11 cellular contexts compared by ENCODE assay signal in the genomic region with DNA sequence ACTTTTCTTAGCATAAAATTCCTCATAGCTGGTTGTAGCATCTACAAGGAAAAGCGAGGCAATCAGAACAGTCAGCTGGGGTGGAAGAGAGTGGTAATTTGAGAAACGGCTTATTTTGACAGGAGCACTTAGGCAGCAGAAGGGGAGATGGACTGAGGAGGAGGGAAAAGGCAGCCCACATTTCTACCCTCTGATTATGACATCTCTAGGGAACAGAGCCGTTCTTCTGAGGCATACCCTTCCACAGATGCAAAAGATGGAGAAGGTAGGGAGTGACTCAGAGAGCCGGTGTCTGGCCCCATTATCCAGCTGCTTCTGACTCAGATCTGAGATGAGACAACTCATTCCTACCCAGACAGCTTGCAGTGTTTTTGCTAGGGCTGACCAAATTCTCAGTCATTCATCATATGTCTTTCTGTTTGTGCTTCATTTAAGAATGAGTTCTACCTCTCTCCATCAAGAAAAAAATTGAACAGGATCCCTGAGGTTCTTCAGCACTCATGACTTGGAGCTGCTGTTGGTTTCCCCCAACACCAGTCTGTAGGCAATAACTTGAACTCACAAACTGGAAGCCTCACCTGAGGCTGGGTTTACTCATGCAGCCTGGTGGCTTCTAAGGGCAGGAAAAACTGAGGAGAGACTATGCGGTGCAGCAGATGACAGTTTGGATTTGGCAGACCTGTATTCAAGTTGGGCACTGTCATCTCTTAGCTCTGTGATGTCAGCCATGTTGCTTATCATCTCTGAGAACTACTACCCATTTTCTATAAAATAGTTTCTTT. TPM values are rescaled to one million over a fixed set of nuclear protein-coding genes. Genes with fewer than 3 reads are reported as not detected.
DNase-seq lines count a peak whose midpoint lies in the region; ATAC-seq, FAIRE-seq and TF ChIP-seq lines count a peak whose summit lies in the region.
"Had no signal": no experiment of that assay in that cellular context is flagged by ENCODE, and none has a peak within 500 bp of the region (broad histone marks: within the 10 kb centered on the region; RNA-seq: fewer than 3 reads in every experiment).

No MANE protein-coding gene starts in this region.

- H3K36me3 ChIP-seq in breast epithelium (no peaks in the 10 kb centered on the region), IMR-90 (ENCODE audit: control insufficient read depth, insufficient read depth, low read length) (no peaks in the 10 kb centered on the region)

- no peak for FAIRE-seq in urothelium cell line (lab: Jason Lieb, UNC)
- FAIRE-seq: G401.6 had no signal

- no peak overlapping the region for H3K9ac ChIP-seq in IMR-90 (ENCODE audit: low read depth, low read length)

- no peak overlapping the region for H3K4me3 Mint-ChIP-seq in MCF 10A (ENCODE audit: unreplicated experiment)
- H3K4me3 Mint-ChIP-seq: nephron had no signal

- H3K18ac ChIP-seq in IMR-90 (ENCODE audit: low read depth, low read length), result no peak overlapping the region

- no peak for TF ChIP-seq RAD21 in IMR-90 (IDR thresholded peaks at IDR 0.05; ENCODE audit: low read length)

- DNase-seq in MCF 10A (ENCODE audit: unreplicated experiment) (peak; percentile 59), breast epithelium (ENCODE audit: low spot score in 2 of 2) (no peak), IMR-90 (peak; percentile 94), epithelial cell of prostate (ENCODE audit: low read depth, low spot score) (peak; percentile 84), urothelium cell line (ENCODE audit: low spot score) (peak; percentile 75), NOMO-1 treated with dmso at 0.1 percent for 144 hours (lab: John Stamatoyannopoulos, UW; ENCODE audit: unreplicated experiment) (no peak), NCI-H526 treated with DMSO at 0.1 percent for 48 hours (lab: John Stamatoyannopoulos, UW) (no peak), DMS114 treated with DMSO at 0.1 percent for 48 hours (lab: John Stamatoyannopoulos, UW; ENCODE audit: unreplicated experiment) (no peak)
- DNase-seq: cerebellar nuclear complex had no signal

- H4K20me1 ChIP-seq in IMR-90 (ENCODE audit: insufficient read depth, low read length), result no peaks in the 10 kb centered on the region

- dilution Hi-C loops in IMR-90 (cut with HindIII; ENCODE audit: low sequenced_read_pairs, unreplicated experiment), result no loop called here

- no peak overlapping the region for H2BK20ac ChIP-seq in IMR-90 (ENCODE audit: low read depth, low read length)

- peak; percentile 99 for ATAC-seq in IMR-90 (ENCODE audit: low read depth)

- POLR2A ChIA-PET in MCF 10A (lab: Yijun Ruan, JAX), result interaction anchor here (0.7 to 1.3 kb wide), 2 partner anchors 15 to 16 kb away, joined by 3 to 7 read pairs; partner anchors contain the start of gene SEC11C
- POLR2A ChIA-PET in IMR-90 (lab: Charles Lee; ENCODE audit: unreplicated experiment), result interaction anchor here (0.7 kb wide), 1 partner anchor 16 kb away, joined by 9 read pairs; no protein-coding TSS in a partner anchor

- no peak overlapping the region for H4K8ac ChIP-seq in IMR-90 (ENCODE audit: low read depth in 2 of 2, low read length in 2 of 2)

- H3K27ac ChIP-seq in breast epithelium, result no peak overlapping the region
- no peak overlapping the region for H3K27ac ChIP-seq in IMR-90 (ENCODE audit: insufficient read depth, low read length)
- peak overlapping the region; percentile 36 for H3K27ac ChIP-seq in epithelial cell of prostate

- no peak overlapping the region for H3K14ac ChIP-seq in IMR-90 (replicated peaks; ENCODE audit: low read depth, low read length)

- no peak overlapping the region for H2BK5ac ChIP-seq in IMR-90 (ENCODE audit: low read depth, low read length, poor library complexity, severe bottlenecking)

- CTCF ChIA-PET in MCF 10A (lab: Yijun Ruan, JAX), result interaction anchor here (0.6 to 1.0 kb wide), 2 partner anchors 9 to 330 kb away, joined by 5 read pairs; no protein-coding TSS in a partner anchor
- CTCF ChIA-PET in IMR-90 (lab: Yijun Ruan, JAX), result no interaction called here

- H3K4me2 ChIP-seq in IMR-90 (ENCODE audit: low read depth, low read length), result no peak overlapping the region

- TF ChIP-seq CTCF in MCF 10A (IDR thresholded peaks at IDR 0.05; ENCODE audit: unreplicated experiment) (no peak), breast epithelium (IDR thresholded peaks at IDR 0.05) (no peak), IMR-90 (conservative IDR thresholded peaks at IDR 0.05; ENCODE audit: low read depth, low read length) (no peak)

- no peak overlapping the region for H3K4ac ChIP-seq in IMR-90 (ENCODE audit: low read depth, low read length)

- no peaks in the 10 kb centered on the region for H3K79me1 ChIP-seq in IMR-90 (ENCODE audit: low read depth in 1 of 2, low read length in 2 of 2)

- no peak for TF ChIP-seq POLR2A in breast epithelium (IDR thresholded peaks at IDR 0.05)
- TF ChIP-seq POLR2A in IMR-90 (IDR thresholded peaks at IDR 0.05; ENCODE audit: low read depth, low read length), result no peak

- H2AK5ac ChIP-seq in IMR-90 (ENCODE audit: low read depth, low read length), result no peak overlapping the region

- H3K4me3 ChIP-seq in breast epithelium (no peak overlapping the region), IMR-90 (ENCODE audit: insufficient read depth, low read depth, low read length) (no peak overlapping the region)

- no peak overlapping the region for H3K23ac ChIP-seq in IMR-90 (ENCODE audit: low read depth, low read length)

- H3K4me1 Mint-ChIP-seq in MCF 10A (ENCODE audit: insufficient read depth, unreplicated experiment), result peaks cover 9% of the 10 kb centered on the region
- H3K4me1 Mint-ChIP-seq: nephron had no signal

- no CpG with 5 or more reads among the region's 5 CpGs for WGBS in IMR-90 (ENCODE audit: extremely low coverage in 2 of 2, insufficient read length in 1 of 2), 2 experiments

- H2BK15ac ChIP-seq in IMR-90 (ENCODE audit: low read depth, low read length), result no peak overlapping the region

- no peaks in the 10 kb centered on the region for H3K9me3 ChIP-seq in breast epithelium
- H3K9me3 ChIP-seq in IMR-90 (ENCODE audit: control insufficient read depth, insufficient read depth, low read length), result no peaks in the 10 kb centered on the region

- no peak overlapping the region for H3K56ac ChIP-seq in IMR-90 (ENCODE audit: extremely low read depth, insufficient read depth, low read length)

- H3K4me1 ChIP-seq in breast epithelium, result no peaks in the 10 kb centered on the region
- H3K4me1 ChIP-seq in IMR-90 (ENCODE audit: control insufficient read depth, insufficient read depth, low read length), result peaks cover 3% of the 10 kb centered on the region

- peaks cover 48% of the 10 kb centered on the region for H3K27me3 Mint-ChIP-seq in MCF 10A (ENCODE audit: insufficient read depth, unreplicated experiment)

- no peaks in the 10 kb centered on the region for H3K9me1 ChIP-seq in IMR-90 (ENCODE audit: insufficient read depth, low read length)

- no peak overlapping the region for H2AK9ac ChIP-seq in IMR-90 (replicated peaks; ENCODE audit: low read depth, low read length, poor library complexity)

- BruUV-seq in MCF 10A (replicated peaks; lab: Mats Ljungman, UMichigan) (no TSS peak), IMR-90 (replicated peaks; lab: Mats Ljungman, UMichigan) (no TSS peak)

- H4K5ac ChIP-seq in IMR-90 (ENCODE audit: low read depth, low read length), result no peak overlapping the region

- in situ Hi-C loops in IMR-90 (cut with MboI; ENCODE audit: low sequenced_read_pairs), result no loop called here

- no peak overlapping the region for H3K27ac Mint-ChIP-seq in MCF 10A (ENCODE audit: low read depth, unreplicated experiment)
- H3K27ac Mint-ChIP-seq: nephron had no signal

- H3K9me3 Mint-ChIP-seq in MCF 10A (ENCODE audit: unreplicated experiment), result no peaks in the 10 kb centered on the region
- H3K9me3 Mint-ChIP-seq: nephron had no signal

- no peak overlapping the region for H4K91ac ChIP-seq in IMR-90 (ENCODE audit: insufficient read depth, low read depth, low read length)

- peaks cover 0 to 2% of the 10 kb centered on the region in 2 donors for H3K27me3 ChIP-seq in breast epithelium
- H3K27me3 ChIP-seq in IMR-90 (ENCODE audit: control insufficient read depth, insufficient read depth, low read length), result peaks cover 26% of the 10 kb centered on the region

- H2AFZ ChIP-seq in IMR-90 (replicated peaks; ENCODE audit: low read length, poor library complexity), result no peak overlapping the region

- intact Hi-C loops in MCF 10A (cut with micrococcal nuclease), result no loop called here
- intact Hi-C loops in breast epithelium (cut with DNase I; ENCODE audit: low total_unique reads), result no loop called here
- intact Hi-C loops in IMR-90 (cut with micrococcal nuclease), result no loop called here

- no peak overlapping the region for H2BK120ac ChIP-seq in IMR-90 (ENCODE audit: low read depth, low read length)

- H3K36me3 Mint-ChIP-seq in MCF 10A (ENCODE audit: insufficient read depth, unreplicated experiment), result no peaks in the 10 kb centered on the region

TF ChIP-seq in IMR-90, 13 proteins besides CTCF, POLR2A, EP300 and RAD21 (continues in another document):
- 0 out of 2 replicates have a peak, but pooled peaks have one; percentile 4 for TF ChIP-seq MAFK (IDR thresholded peaks at IDR 0.05; ENCODE audit: low read depth, low read length)
- no peak for TF ChIP-seq BHLHE40 (IDR thresholded peaks at IDR 0.05; ENCODE audit: low read depth, low read length)
- TF ChIP-seq RCOR1 (IDR thresholded peaks at IDR 0.05; ENCODE audit: insufficient replicate concordance, low read length), result peak; percentile 78
- TF ChIP-seq, protein P1, sequence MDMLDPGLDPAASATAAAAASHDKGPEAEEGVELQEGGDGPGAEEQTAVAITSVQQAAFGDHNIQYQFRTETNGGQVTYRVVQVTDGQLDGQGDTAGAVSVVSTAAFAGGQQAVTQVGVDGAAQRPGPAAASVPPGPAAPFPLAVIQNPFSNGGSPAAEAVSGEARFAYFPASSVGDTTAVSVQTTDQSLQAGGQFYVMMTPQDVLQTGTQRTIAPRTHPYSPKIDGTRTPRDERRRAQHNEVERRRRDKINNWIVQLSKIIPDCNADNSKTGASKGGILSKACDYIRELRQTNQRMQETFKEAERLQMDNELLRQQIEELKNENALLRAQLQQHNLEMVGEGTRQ (IDR thresholded peaks at IDR 0.05; ENCODE audit: low read depth, low read length), result no peak
- no peak for TF ChIP-seq MAZ (IDR thresholded peaks at IDR 0.05; ENCODE audit: borderline replicate concordance, low read depth, low read length)
- peak; percentile 92 for TF ChIP-seq FOS (IDR thresholded peaks at IDR 0.05; ENCODE audit: low read depth, low read length)
- TF ChIP-seq RFX5 (IDR thresholded peaks at IDR 0.05; ENCODE audit: low read depth, low read length), result no peak
- no peak for TF ChIP-seq SMC3 (IDR thresholded peaks at IDR 0.05; ENCODE audit: low read depth, low read length)
- TF ChIP-seq MXI1 (IDR thresholded peaks at IDR 0.05; ENCODE audit: borderline replicate concordance, low read depth, low read length), result no peak

RNA-seq across cellular contexts. Expression of gene SEC11C, which starts 15.9 kb away (rescaled TPM):
- total RNA-seq in MCF 10A (2022) (168 and 272 TPM in 2 replicates), breast epithelium (10 to 100 TPM; 11.5 to 44.1 (median 38.7) TPM), IMR-90 (2012; rRNA removed) (8.9 and 10.6 TPM in 2 replicates)
- 11.9 and 14.4 TPM in 2 replicates for polyA plus RNA-seq in IMR-90 (2012; rRNA removed)
- 4.4 and 8.9 TPM in 2 replicates for polyA plus RNA-seq in IMR-90 (2012; cell fraction: cytosol; rRNA removed)
- polyA plus RNA-seq in IMR-90 (2012; cell fraction: nucleus; rRNA removed; ENCODE audit: low replicate concordance), result 1.9 and 2.9 TPM in 2 replicates

Comparison
In these comparisons a context has a peak if more than half of its experiments do, and no peak if none do; other contexts are left out.
1. DNase-seq: peak in MCF 10A (single experiment), IMR-90 (single experiment), epithelial cell of prostate (single experiment) and urothelium cell line (single experiment); none in breast epithelium (0 of 2), NOMO-1 treated with dmso at 0.1 percent for 144 hours (single experiment), NCI-H526 treated with DMSO at 0.1 percent for 48 hours (single experiment) and DMS114 treated with DMSO at 0.1 percent for 48 hours (single experiment).